Comparison of ENCODE assay signal across 1 cellular context in genomic region chr11:73178092-73178539, GRCh38.
TF ChIP-seq lines count a peak whose summit lies in the region.

No MANE protein-coding gene starts in this region.

TF ChIP-seq in HepG2, 621 proteins besides CTCF, POLR2A, EP300 and RAD21 (continued from another document):
- TF ChIP-seq THRA (CRISPR knock-in tag; IDR thresholded peaks at IDR 0.05; ENCODE audit: borderline replicate concordance) (peak; percentile 33; the same call in 1 of the 2 replicates), ZNF83 (CRISPR knock-in tag; IDR thresholded peaks at IDR 0.05; ENCODE audit: borderline replicate concordance) (peak; percentile 50; the same call in 1 of the 2 replicates), NR2F6 (IDR thresholded peaks at IDR 0.05) (no peak), NR2F6 (CRISPR knock-in tag; IDR thresholded peaks at IDR 0.05) (peak; percentile 42; the same call in 1 of the 2 replicates), ZNF335 (CRISPR knock-in tag; IDR thresholded peaks at IDR 0.05) (0 out of 2 replicates have a peak, but pooled peaks have one; percentile 22), SP4 (CRISPR knock-in tag; IDR thresholded peaks at IDR 0.05) (peak; percentile 73; the same call in 1 of the 2 replicates), POGK (CRISPR knock-in tag; conservative IDR thresholded peaks at IDR 0.05) (0 out of 2 replicates have a peak, but pooled peaks have one; percentile 2), ELF1 (CRISPR knock-in tag; IDR thresholded peaks at IDR 0.05) (0 out of 2 replicates have a peak, but pooled peaks have one; percentile 9), ATF2 (CRISPR knock-in tag; IDR thresholded peaks at IDR 0.05) (0 out of 2 replicates have a peak, but pooled peaks have one; percentile 24), KMT2A (CRISPR knock-in tag; IDR thresholded peaks at IDR 0.05) (no peak), MIXL1 (CRISPR knock-in tag; IDR thresholded peaks at IDR 0.05) (0 out of 2 replicates have a peak, but pooled peaks have one; percentile 50), ZFX (CRISPR knock-in tag; IDR thresholded peaks at IDR 0.05; ENCODE audit: low read depth) (peak; percentile 56; the same call in 1 of the 2 replicates), ETV5 (CRISPR knock-in tag; IDR thresholded peaks at IDR 0.05; ENCODE audit: borderline replicate concordance) (0 out of 2 replicates have a peak, but pooled peaks have one; percentile 20), SP5 (CRISPR knock-in tag; IDR thresholded peaks at IDR 0.05; ENCODE audit: borderline replicate concordance, low read depth) (peak; percentile 33; the same call in 1 of the 2 replicates), ARHGAP35 (CRISPR knock-in tag; IDR thresholded peaks at IDR 0.05; ENCODE audit: borderline replicate concordance) (peak; percentile 47; the same call in 1 of the 2 replicates), HDAC1 (CRISPR knock-in tag; IDR thresholded peaks at IDR 0.05) (no peak), ZNF761 (CRISPR knock-in tag; conservative IDR thresholded peaks at IDR 0.05) (no peak), MYC (CRISPR knock-in tag; IDR thresholded peaks at IDR 0.05; ENCODE audit: borderline replicate concordance) (peak; percentile 22; the same call in 1 of the 2 replicates), SIX4 (CRISPR knock-in tag; IDR thresholded peaks at IDR 0.05) (0 out of 2 replicates have a peak, but pooled peaks have one; percentile 9), THAP8 (CRISPR knock-in tag; IDR thresholded peaks at IDR 0.05; ENCODE audit: borderline replicate concordance) (no peak), ZNF121 (CRISPR knock-in tag; IDR thresholded peaks at IDR 0.05) (no peak), KDM5A (IDR thresholded peaks at IDR 0.05; ENCODE audit: borderline replicate concordance, low read length) (no peak), THAP9 (CRISPR knock-in tag; IDR thresholded peaks at IDR 0.05; ENCODE audit: borderline replicate concordance) (peak; percentile 39; the same call in 1 of the 2 replicates), ZNF331 (CRISPR knock-in tag; IDR thresholded peaks at IDR 0.05) (peak; percentile 49; the same call in 1 of the 2 replicates), PRDM10 (CRISPR knock-in tag; IDR thresholded peaks at IDR 0.05; ENCODE audit: low read depth) (peak; percentile 64), KAT7 (CRISPR knock-in tag; IDR thresholded peaks at IDR 0.05; ENCODE audit: borderline replicate concordance) (no peak), GATAD1 (CRISPR knock-in tag; IDR thresholded peaks at IDR 0.05) (0 out of 2 replicates have a peak, but pooled peaks have one; percentile 47)
